ENCODE assay signal across 1 cellular context in genomic region chr17:50421308-50422031, GRCh38.
TF ChIP-seq lines count a peak whose summit lies in the region.

No MANE protein-coding gene starts in this region.

TF ChIP-seq in GM12878, 131 proteins besides CTCF, POLR2A, EP300 and RAD21:
- peak; percentile 60; the same call in 1 of the 2 replicates for TF ChIP-seq MTA2 (IDR thresholded peaks at IDR 0.05; ENCODE audit: low read depth)
- TF ChIP-seq ZNF384 (IDR thresholded peaks at IDR 0.05; ENCODE audit: borderline replicate concordance, low read depth, low read length), result peak; percentile 93
- TF ChIP-seq CREM (IDR thresholded peaks at IDR 0.05; ENCODE audit: low read depth), result 0 out of 2 replicates have a peak, but pooled peaks have one; percentile 9
- peak; percentile 57 for TF ChIP-seq JUNB (IDR thresholded peaks at IDR 0.05)
- peak; percentile 36; the same call in 1 of the 2 replicates for TF ChIP-seq TAF1 (IDR thresholded peaks at IDR 0.05; ENCODE audit: borderline replicate concordance, low read depth, low read length)
- no peak for TF ChIP-seq TCF3 (IDR thresholded peaks at IDR 0.05; ENCODE audit: borderline replicate concordance, insufficient read depth, low read depth, low read length)
- TF ChIP-seq NBN (IDR thresholded peaks at IDR 0.05), result peak; percentile 73; the same call in 1 of the 2 replicates
- TF ChIP-seq MLLT1 (IDR thresholded peaks at IDR 0.05), result peak; percentile 64; the same call in 1 of the 2 replicates
- TF ChIP-seq ASH2L (IDR thresholded peaks at IDR 0.05; ENCODE audit: borderline replicate concordance, low read depth), result peak; percentile 97; the same call in 1 of the 2 replicates
- TF ChIP-seq ATF7 (IDR thresholded peaks at IDR 0.05; ENCODE audit: low read depth), result peak; percentile 41; the same call in 1 of the 2 replicates
- TF ChIP-seq SKIL (IDR thresholded peaks at IDR 0.05; ENCODE audit: low read depth, poor library complexity, severe bottlenecking), result peak; percentile 74
- TF ChIP-seq ATF3 (IDR thresholded peaks at IDR 0.05; ENCODE audit: borderline replicate concordance, extremely low read depth, low read depth, low read length), result no peak
- TF ChIP-seq POLR2AphosphoS5 (IDR thresholded peaks at IDR 0.05; ENCODE audit: low read length), result no peak
- 0 out of 2 replicates have a peak, but pooled peaks have one; percentile 22 for TF ChIP-seq PAX8 (IDR thresholded peaks at IDR 0.05)
